10 cellular contexts compared by ENCODE assay signal in the genomic region with DNA sequence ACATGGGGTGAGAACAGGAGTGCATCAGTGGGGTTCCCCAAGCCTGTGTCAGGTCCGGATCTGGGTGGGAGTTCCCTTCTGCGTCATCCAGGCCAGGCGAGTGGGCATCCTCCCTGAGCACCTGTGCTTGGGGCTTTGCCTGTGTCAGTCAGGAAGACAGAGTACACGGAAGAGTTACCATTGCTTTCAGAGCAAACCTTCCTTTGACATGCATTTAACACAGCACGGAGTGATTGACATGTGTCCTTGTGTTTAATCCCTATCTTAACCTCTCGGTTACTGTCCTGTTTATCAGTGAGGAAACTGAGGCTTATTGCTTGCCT.
DNase-seq lines count a peak whose midpoint lies in the region; ATAC-seq and TF ChIP-seq lines count a peak whose summit lies in the region.
"Had no signal": no experiment of that assay in that cellular context is flagged by ENCODE, and none has a peak within 500 bp of the region (broad histone marks: within the 10 kb centered on the region; RNA-seq: fewer than 3 reads in every experiment).

No MANE protein-coding gene starts in this region.

- CTCF ChIA-PET in RWPE1 (lab: Yijun Ruan, JAX) = no interaction called here

- no peaks in the 10 kb centered on the region for H3K9me3 ChIP-seq in muscle layer of duodenum (ENCODE audit: control insufficient read depth in 1 of 2, low read length in 2 of 2)
- no peaks in the 10 kb centered on the region for H3K9me3 ChIP-seq in tibial artery
- no peaks in the 10 kb centered on the region for H3K9me3 ChIP-seq in WERI-Rb-1 (ENCODE audit: severe bottlenecking)

- H3K4me1 ChIP-seq in muscle layer of duodenum (ENCODE audit: control insufficient read depth in 1 of 2, insufficient read depth in 2 of 2, low read length in 2 of 2) = peaks cover 58 to 87% of the 10 kb centered on the region in 2 donors
- peaks cover 20 to 99% (median 97%) of the 10 kb centered on the region in 4 donors for H3K4me1 ChIP-seq in tibial artery

- intact Hi-C loops in tibial artery (cut with DNase I; ENCODE audit: low total_unique reads) = no loop called here

- H3K27me3 ChIP-seq in muscle layer of duodenum (ENCODE audit: low read depth, low read length) (no peaks in the 10 kb centered on the region), tibial artery (no peaks in the 10 kb centered on the region), WERI-Rb-1 (ENCODE audit: insufficient read depth, low read depth, severe bottlenecking) (no peaks in the 10 kb centered on the region)

- H3K27ac ChIP-seq in RWPE1 (peak overlapping the region; percentile 87), coronary artery (peak overlapping the region; percentile 97), muscle layer of duodenum (ENCODE audit: low read length) (peak overlapping the region; percentile 6), tibial artery (peak overlapping the region; percentile 91 to 94), WERI-Rb-1 (no peak overlapping the region)

- DNase-seq in RWPE1 (ENCODE audit: low spot score) (no peak), coronary artery (ENCODE audit: low spot score) (no peak), tibial artery (no peak), WERI-Rb-1 (no peak), DMS53 (lab: John Stamatoyannopoulos, UW) (no peak)
- DNase-seq: activated naive CD8-positive, alpha-beta T cell treated with anti-CD3 and anti-CD28 coated beads, Interleukin-2, amount 10 ng/mL, durations not matched to agents 7 days and 5 days; KBM-7; NCI-H2029 had no signal

- no peak for TF ChIP-seq CTCF in RWPE1 (conservative IDR thresholded peaks at IDR 0.05; ENCODE audit: low read depth)
- no peak for TF ChIP-seq CTCF in coronary artery (IDR thresholded peaks at IDR 0.05)
- no peak for TF ChIP-seq CTCF in tibial artery (IDR thresholded peaks at IDR 0.05)
- no peak for TF ChIP-seq CTCF in WERI-Rb-1 (IDR thresholded peaks at IDR 0.05; ENCODE audit: low read depth, low read length)

- peaks cover 29 to 40% of the 10 kb centered on the region in 2 donors for H3K36me3 ChIP-seq in muscle layer of duodenum (ENCODE audit: control insufficient read depth in 1 of 2, insufficient read depth in 2 of 2, low read length in 2 of 2)
- H3K36me3 ChIP-seq in tibial artery = peaks cover 12 to 28% (median 22%) of the 10 kb centered on the region in 3 donors
- peaks cover 90% of the 10 kb centered on the region for H3K36me3 ChIP-seq in WERI-Rb-1

- ATAC-seq in GM21360 (IDR thresholded peaks at IDR 0.05; ENCODE audit: unreplicated experiment) = no peak

- H3K4me3 ChIP-seq in coronary artery (no peak overlapping the region), muscle layer of duodenum (ENCODE audit: low read depth in 1 of 2, low read length in 2 of 2) (no peak overlapping the region), tibial artery (no peak overlapping the region), WERI-Rb-1 (ENCODE audit: low read depth, low read length) (no peak overlapping the region)

- POLR2A ChIA-PET in RWPE1 (lab: Yijun Ruan, JAX; ENCODE audit: low non-redundant PET) = no interaction called here
